Comparison of ENCODE assay signal across 19 cellular contexts in the genomic region with DNA sequence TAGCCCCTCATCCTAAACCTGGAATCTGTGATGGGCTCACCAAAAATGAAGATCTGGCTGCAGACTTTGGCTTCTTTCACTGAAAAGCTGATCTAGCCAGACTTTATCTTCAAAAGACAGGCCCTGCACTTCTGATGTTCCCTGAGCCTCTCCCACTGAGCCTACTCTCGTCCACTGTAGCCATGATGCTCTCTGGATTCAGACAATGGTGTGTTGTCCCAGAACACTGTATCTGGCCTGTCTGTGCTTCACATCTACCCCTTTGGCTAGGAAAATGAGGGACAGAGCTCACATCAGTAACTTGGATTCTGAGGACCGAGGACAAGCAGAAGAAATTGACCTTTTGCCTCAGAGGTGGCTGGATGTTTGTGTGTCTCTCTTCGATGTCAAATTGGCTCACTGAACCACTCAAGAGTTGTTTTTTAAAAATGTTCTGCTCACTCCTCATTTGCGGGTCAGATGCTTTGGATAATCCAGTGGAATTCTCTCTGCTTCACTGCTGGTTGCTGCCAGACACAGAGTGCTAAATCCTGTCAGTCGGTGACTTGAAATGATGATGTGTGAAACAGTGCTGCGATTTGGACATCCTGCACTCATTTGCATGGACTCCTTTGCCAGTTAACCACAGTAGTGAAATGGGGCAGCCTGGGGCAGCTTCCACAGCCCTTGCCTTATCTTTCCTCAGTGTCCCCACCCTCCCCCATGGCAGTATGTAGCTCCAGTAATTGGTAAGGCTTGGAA.
A peak's percentile ranks its signal among the peaks of the same experiment; 100 is the strongest.
DNase-seq lines count a peak whose midpoint lies in the region; ATAC-seq and TF ChIP-seq lines count a peak whose summit lies in the region.
"Had no signal": no experiment of that assay in that cellular context is flagged by ENCODE, and none has a peak within 500 bp of the region (broad histone marks: within the 10 kb centered on the region; RNA-seq: fewer than 3 reads in every experiment).

No MANE protein-coding gene starts in this region.

- H3F3A ChIP-seq in neural progenitor cell (ENCODE audit: low read depth), result peaks cover 18% of the 10 kb centered on the region

- H2BK120ac ChIP-seq in IMR-90 (ENCODE audit: low read depth, low read length), result no peak overlapping the region; the same call in 1 of the 2 replicates

- dilution Hi-C loops in IMR-90 (cut with HindIII; ENCODE audit: low sequenced_read_pairs, unreplicated experiment), result no loop called here

- TF ChIP-seq EP300 in sigmoid colon (IDR thresholded peaks at IDR 0.05), result no peak

- H4K5ac ChIP-seq in IMR-90 (ENCODE audit: low read depth, low read length), result no peak overlapping the region; the same call in 1 of the 2 replicates

- DNase-seq in Ammon's horn (ENCODE audit: low spot score), result peak; percentile 71
- DNase-seq in IMR-90, result no peak
- no peak for DNase-seq in neural progenitor cell (ENCODE audit: low spot score)
- DNase-seq in sigmoid colon, result no peak
- DNase-seq in NCI-H2107 treated with DMSO at 0.1 percent for 48 hours (lab: John Stamatoyannopoulos, UW; ENCODE audit: unreplicated experiment), result no peak
- DNase-seq: activated CD4-positive, alpha-beta T cell treated with anti-CD3 and anti-CD28 coated beads for 1 hour; activated naive CD4-positive, alpha-beta T cell treated with anti-CD3 and anti-CD28 coated beads, Interleukin-2, amount 50 U/mL, for 16 hours; COR-L47; glutamatergic neuron; HFFc6; kidney glomerular epithelial cell; NCI-H187 treated with DMSO at 0.1 percent for 48 hours; retina; stimulated activated CD4-positive, alpha-beta T cell treated with anti-CD3 and anti-CD28 coated beads, Interleukin-2, amount 100 ng/mL, for 48 hours; T-helper 2 cell had no signal

- 55% methylated on average over 4 of the region's 6 CpGs; no CpG with 5 or more reads in 1 of the 2 experiments for WGBS in IMR-90 (ENCODE audit: extremely low coverage in 2 of 2, insufficient read length in 1 of 2), 2 experiments
- 52 to 62% methylated on average over 6 of the region's 6 CpGs for WGBS in esophagus, 2 donors
- 78 to 83% methylated on average over 6 of the region's 6 CpGs for WGBS in sigmoid colon, 2 donors

- H3K9me3 ChIP-seq in IMR-90 (ENCODE audit: control insufficient read depth, insufficient read depth, low read length) (no peaks in the 10 kb centered on the region), esophagus (ENCODE audit: control insufficient read depth in 2 of 2, insufficient read depth in 1 of 2, low read depth in 1 of 2, low read length in 1 of 2) (no peaks in the 10 kb centered on the region), neural progenitor cell (ENCODE audit: low read depth) (no peaks in the 10 kb centered on the region), sigmoid colon (no peaks in the 10 kb centered on the region)
- H3K9me3 ChIP-seq: A549 had no signal

- POLR2A ChIA-PET in IMR-90 (lab: Charles Lee; ENCODE audit: unreplicated experiment), result no interaction called here

- H3K9me1 ChIP-seq in IMR-90 (ENCODE audit: insufficient read depth, low read length), result peaks cover 23% of the 10 kb centered on the region

- peaks cover 65% of the 10 kb centered on the region for H3K4me1 Mint-ChIP-seq in neural progenitor cell

- no peak overlapping the region; the same call in 1 of the 2 replicates for H4K91ac ChIP-seq in IMR-90 (ENCODE audit: insufficient read depth, low read depth, low read length)

- peak overlapping the region; percentile 37; the same call in 1 of the 2 replicates for H3K14ac ChIP-seq in IMR-90 (replicated peaks; ENCODE audit: low read depth, low read length)

- TF ChIP-seq RAD21 in IMR-90 (IDR thresholded peaks at IDR 0.05; ENCODE audit: low read length), result no peak

- H3K79me2 ChIP-seq in neural progenitor cell (ENCODE audit: low read depth), result no peaks in the 10 kb centered on the region

- H3K27me3 Mint-ChIP-seq in neural progenitor cell (ENCODE audit: insufficient read depth, low read depth), result peaks cover 2% of the 10 kb centered on the region

- in situ Hi-C loops in IMR-90 (cut with MboI; ENCODE audit: low sequenced_read_pairs), result no loop called here

- peaks cover 3 to 8% of the 10 kb centered on the region in 2 experiments; a peak in 1 of 4 replicates for H3K79me1 ChIP-seq in IMR-90 (ENCODE audit: low read depth in 1 of 2, low read length in 2 of 2)

- no peak for TF ChIP-seq CTCF in IMR-90 (conservative IDR thresholded peaks at IDR 0.05; ENCODE audit: low read depth, low read length)
- TF ChIP-seq CTCF in neural progenitor cell (IDR thresholded peaks at IDR 0.05), result no peak
- no peak for TF ChIP-seq CTCF in sigmoid colon (IDR thresholded peaks at IDR 0.05)

- no peak overlapping the region for H3K27ac ChIP-seq in IMR-90 (ENCODE audit: insufficient read depth, low read length)
- H3K27ac ChIP-seq in esophagus (ENCODE audit: low read depth in 2 of 2, low read length in 1 of 2), result peak overlapping the region; percentile 19 to 40
- H3K27ac ChIP-seq in neural progenitor cell, result no peak overlapping the region
- no peak overlapping the region for H3K27ac ChIP-seq in sigmoid colon
- H3K27ac ChIP-seq: A549 had no signal

- no peak overlapping the region; the same call in 2 of the 3 replicates for H2BK15ac ChIP-seq in IMR-90 (ENCODE audit: low read depth, low read length)

- TF ChIP-seq POLR2A in IMR-90 (IDR thresholded peaks at IDR 0.05; ENCODE audit: low read depth, low read length), result no peak
- no peak for TF ChIP-seq POLR2A in sigmoid colon (IDR thresholded peaks at IDR 0.05)

- H3K4me2 ChIP-seq in IMR-90 (ENCODE audit: low read depth, low read length), result no peak overlapping the region; the same call in 1 of the 2 replicates
- H3K4me2 ChIP-seq in neural progenitor cell, result no peak overlapping the region
- H3K4me2 ChIP-seq: A549 had no signal

- H3K56ac ChIP-seq in IMR-90 (ENCODE audit: extremely low read depth, insufficient read depth, low read length), result no peak overlapping the region

- H3K27me3 ChIP-seq in IMR-90 (ENCODE audit: control insufficient read depth, insufficient read depth, low read length) (no peaks in the 10 kb centered on the region), esophagus (ENCODE audit: control insufficient read depth in 1 of 2, insufficient read depth in 2 of 2, low read length in 2 of 2) (no peaks in the 10 kb centered on the region), neural progenitor cell (no peaks in the 10 kb centered on the region), sigmoid colon (no peaks in the 10 kb centered on the region)

- H3K36me3 ChIP-seq in IMR-90 (ENCODE audit: control insufficient read depth, insufficient read depth, low read length), result no peaks in the 10 kb centered on the region
- no peaks in the 10 kb centered on the region for H3K36me3 ChIP-seq in esophagus (ENCODE audit: control insufficient read depth in 2 of 2, insufficient read depth in 2 of 2, low read length in 1 of 2)
- no peaks in the 10 kb centered on the region for H3K36me3 ChIP-seq in neural progenitor cell
- no peaks in the 10 kb centered on the region for H3K36me3 ChIP-seq in sigmoid colon

- no peak overlapping the region for H2AK9ac ChIP-seq in IMR-90 (replicated peaks; ENCODE audit: low read depth, low read length, poor library complexity)

- no peaks in the 10 kb centered on the region for H4K20me1 ChIP-seq in IMR-90 (ENCODE audit: insufficient read depth, low read length)
- H4K20me1 ChIP-seq in neural progenitor cell (ENCODE audit: low read depth), result no peaks in the 10 kb centered on the region

- CTCF ChIA-PET in IMR-90 (lab: Yijun Ruan, JAX), result no interaction called here

- no TSS peak for BruUV-seq in IMR-90 (replicated peaks; lab: Mats Ljungman, UMichigan)

- H3K9ac ChIP-seq in IMR-90 (ENCODE audit: low read depth, low read length) (no peak overlapping the region), neural progenitor cell (no peak overlapping the region)

- no peak overlapping the region; the same call in 1 of the 2 replicates for H2BK20ac ChIP-seq in IMR-90 (ENCODE audit: low read depth, low read length)

- peak overlapping the region; percentile 60; the same call in 1 of the 2 replicates for H3K4ac ChIP-seq in IMR-90 (ENCODE audit: low read depth, low read length)

- peak overlapping the region; percentile 68 for H3K27ac Mint-ChIP-seq in neural progenitor cell
- H3K27ac Mint-ChIP-seq: HFFc6 had no signal

- H3K36me3 Mint-ChIP-seq in neural progenitor cell, result peaks cover 10% of the 10 kb centered on the region

- intact Hi-C loops in IMR-90 (cut with micrococcal nuclease), result no loop called here
- intact Hi-C loops in sigmoid colon (cut with DNase I), result no loop called here

- no peak overlapping the region for H4K8ac ChIP-seq in IMR-90 (ENCODE audit: low read depth in 2 of 2, low read length in 2 of 2)

- H2AFZ ChIP-seq in IMR-90 (replicated peaks; ENCODE audit: low read length, poor library complexity) (no peak overlapping the region), neural progenitor cell (replicated peaks) (no peak overlapping the region)

- H3K4me3 Mint-ChIP-seq in neural progenitor cell, result no peak overlapping the region
- H3K4me3 Mint-ChIP-seq: HFFc6 had no signal

- H3K4me3 ChIP-seq in IMR-90 (ENCODE audit: insufficient read depth, low read depth, low read length) (no peak overlapping the region), esophagus (ENCODE audit: low read depth in 1 of 2, low read length in 2 of 2) (no peak overlapping the region), neural progenitor cell (no peak overlapping the region), sigmoid colon (no peak overlapping the region)
- H3K4me3 ChIP-seq: A549 had no signal

- H3K9me3 Mint-ChIP-seq in neural progenitor cell, result no peaks in the 10 kb centered on the region
- H3K9me3 Mint-ChIP-seq: HFFc6 had no signal

- peaks cover 14% of the 10 kb centered on the region for H3K4me1 ChIP-seq in IMR-90 (ENCODE audit: control insufficient read depth, insufficient read depth, low read length)
- no peaks in the 10 kb centered on the region for H3K4me1 ChIP-seq in esophagus (ENCODE audit: control insufficient read depth in 2 of 2, insufficient read depth in 2 of 2, low read length in 1 of 2)
- H3K4me1 ChIP-seq in neural progenitor cell, result peaks cover 50% of the 10 kb centered on the region
- peaks cover 0 to 8% (median 2%) of the 10 kb centered on the region in 4 donors for H3K4me1 ChIP-seq in sigmoid colon
- H3K4me1 ChIP-seq: A549 had no signal

- H2AK5ac ChIP-seq in IMR-90 (ENCODE audit: low read depth, low read length), result peak overlapping the region; percentile 36

- ATAC-seq in IMR-90 (ENCODE audit: low read depth), result no peak
- no peak for ATAC-seq in HG02852 (IDR thresholded peaks at IDR 0.05; ENCODE audit: unreplicated experiment)
- no peak for ATAC-seq in HG02571 (IDR thresholded peaks at IDR 0.05; ENCODE audit: unreplicated experiment)
- ATAC-seq: A549 had no signal

- no peak overlapping the region; the same call in 1 of the 2 replicates for H3K18ac ChIP-seq in IMR-90 (ENCODE audit: low read depth, low read length)

- no peak overlapping the region for H2BK5ac ChIP-seq in IMR-90 (ENCODE audit: low read depth, low read length, poor library complexity, severe bottlenecking)

- H3K23ac ChIP-seq in IMR-90 (ENCODE audit: low read depth, low read length), result 0 out of 2 replicates have a peak overlapping the region, but pooled peaks have one; percentile 17

TF ChIP-seq in IMR-90, 13 proteins besides CTCF, POLR2A, EP300 and RAD21 (continues in another document):
- TF ChIP-seq RFX5 (IDR thresholded peaks at IDR 0.05; ENCODE audit: low read depth, low read length), result no peak
- no peak for TF ChIP-seq SMC3 (IDR thresholded peaks at IDR 0.05; ENCODE audit: low read depth, low read length)
- no peak for TF ChIP-seq MAZ (IDR thresholded peaks at IDR 0.05; ENCODE audit: borderline replicate concordance, low read depth, low read length)
- TF ChIP-seq RCOR1 (IDR thresholded peaks at IDR 0.05; ENCODE audit: insufficient replicate concordance, low read length), result no peak

Comparison
In these comparisons a context has a peak if more than half of its experiments do, and no peak if none do; other contexts are left out.
1. H3K27ac ChIP-seq: peak in esophagus (2 of 2); none in IMR-90 (single experiment), neural progenitor cell (single experiment) and sigmoid colon (0 of 4).